In the genomic region with DNA sequence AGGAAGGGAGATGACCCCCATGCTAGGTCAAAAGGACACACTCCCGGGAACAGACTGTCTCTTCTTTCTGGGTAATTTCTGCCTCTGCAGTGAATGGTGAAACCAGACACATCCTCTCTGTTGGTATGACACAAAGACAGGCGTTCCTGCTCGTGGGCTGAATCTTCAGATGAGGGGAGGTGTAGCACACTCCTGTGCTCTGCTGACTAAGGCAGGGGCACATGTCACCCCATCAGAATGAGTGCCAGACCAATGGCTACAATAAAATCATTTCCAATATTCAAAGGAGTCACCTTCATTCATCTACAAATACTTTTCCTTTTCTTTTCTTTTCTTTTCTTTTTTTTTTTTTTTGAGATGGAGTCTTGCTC, we compare ENCODE assay signal across 19 cellular contexts. TPM values are rescaled to one million over a fixed set of nuclear protein-coding genes. Genes with fewer than 3 reads are reported as not detected.
"Had no signal": no experiment of that assay in that cellular context is flagged by ENCODE, and none has a peak within 500 bp of the region (broad histone marks: within the 10 kb centered on the region; RNA-seq: fewer than 3 reads in every experiment).

No MANE protein-coding gene starts in this region.

RNA-seq across cellular contexts. Expression of a gene that starts 24.2 kb away (rescaled TPM):
- total RNA-seq: activated naive CD4-positive, alpha-beta T cell treated with anti-CD3 and anti-CD28 coated beads for 36 hours; activated naive CD4-positive, alpha-beta T cell treated with anti-CD3 and anti-CD28 coated beads, Interleukin-2, amount 50 U/mL, for 72 hours; activated naive CD8-positive, alpha-beta T cell treated with anti-CD3 and anti-CD28 coated beads, Interleukin-2, amount 10 ng/mL, durations not matched to agents 7 days and 5 days; activated T-cell treated with anti-CD3 and anti-CD28 coated beads, Interleukin-2, amount 50 U/mL, for 4 hours; activated T-cell treated with anti-CD3 and anti-CD28 coated beads, Interleukin-2, amount 50 U/mL, for 72 hours; activated T-helper 1 cell treated with anti-CD3 and anti-CD28 coated beads, Interleukin-12 subunit alpha, Interleukin-12 subunit beta, Interleukin-2, Interleukin-4 antibody, amounts not matched to agents 30 ng/mL and 10 ng/mL and 1 ng/mL, durations not matched to agents 14 hours and 24 hours and 36 hours; activated T-helper 17 cell treated with anti-CD3 and anti-CD28 coated beads, Interleukin-2, amount 50 U/mL, for 72 hours; activated T-helper 2 cell treated with anti-CD3 and anti-CD28 coated beads, Interferon-gamma antibody, Interleukin-2, Interleukin-4, amounts not matched to agents 10 μg/mL and 5 μg/mL and 100 μg/mL, durations not matched to agents 14 hours and 24 hours and 36 hours; adrenal gland; aorta; ascending aorta; astrocyte; body of pancreas; breast epithelium; bronchial epithelial cell; cardiac muscle cell; cardiac septum; cerebellum; chondrocyte had no signal
